Comparison of ENCODE assay signal across 14 cellular contexts in genomic region chr19:3194063-3194702, GRCh38.
"Had no signal": no experiment of that assay in that cellular context is flagged by ENCODE, and none has a peak within 500 bp of the region (broad histone marks: within the 10 kb centered on the region; RNA-seq: fewer than 3 reads in every experiment).

No MANE protein-coding gene starts in this region.

- DNase-seq: activated CD4-positive, alpha-beta T cell treated with anti-CD3 and anti-CD28 coated beads for 4 hours; activated CD8-positive, alpha-beta memory T cell treated with anti-CD3 and anti-CD28 coated beads, Interleukin-2, amount 50 U/mL, for 48 hours; activated CD8-positive, alpha-beta T cell treated with anti-CD3 and anti-CD28 coated beads, Interleukin-2, amount 10 ng/mL, durations not matched to agents 7 days and 5 days; activated naive CD4-positive, alpha-beta T cell treated with anti-CD3 and anti-CD28 coated beads, Interleukin-2, amount 10 ng/mL, durations not matched to agents 7 days and 5 days; adrenal gland; body of pancreas; effector memory CD8-positive, alpha-beta T cell; hippocampal formation; kidney glomerular epithelial cell; nephron progenitor cell; stimulated activated CD4-positive, alpha-beta T cell treated with anti-CD3 and anti-CD28 coated beads, Interleukin-12 subunit alpha, Interleukin-12 subunit beta, amount 100 ng/mL, for 4 hours; stimulated activated naive CD4-positive, alpha-beta T cell treated with Interleukin-2 at 50 U/mL for 16 hours had no signal

- H3K27ac ChIP-seq: adrenal gland, body of pancreas, epithelial cell of prostate, upper lobe of left lung had no signal

- H3K4me3 ChIP-seq: adrenal gland, body of pancreas, upper lobe of left lung had no signal
